8 cellular contexts compared by ENCODE assay signal in genomic region chr6:30061766-30062458, GRCh38. TPM values are rescaled to one million over a fixed set of nuclear protein-coding genes. Genes with fewer than 3 reads are reported as not detected.
A peak's percentile ranks its signal among the peaks of the same experiment; 100 is the strongest.
DNase-seq lines count a peak whose midpoint lies in the region; ATAC-seq and TF ChIP-seq lines count a peak whose summit lies in the region.

No MANE protein-coding gene starts in this region.

- TF ChIP-seq CTCF in lung (IDR thresholded peaks at IDR 0.05; ENCODE audit: control extremely low read depth, extremely low read depth): no peak

- H3K4me1 ChIP-seq in lung (ENCODE audit: control insufficient read depth in 2 of 2, insufficient read depth in 2 of 2, low read length in 2 of 2) (peaks cover 5 to 14% of the 10 kb centered on the region in 2 donors), thymus (ENCODE audit: control insufficient read depth, insufficient read depth, low read length) (peaks cover 13% of the 10 kb centered on the region)

- H3K36me3 ChIP-seq in lung (ENCODE audit: control insufficient read depth in 2 of 2, insufficient read depth in 2 of 2, low read length in 2 of 2) (peaks cover 0 to 7% of the 10 kb centered on the region in 2 donors), thymus (ENCODE audit: control insufficient read depth, insufficient read depth) (no peaks in the 10 kb centered on the region)

- WGBS in lung, 2 donors: 39 to 43% methylated on average over 15 of the region's 15 CpGs
- 47% methylated on average over 15 of the region's 15 CpGs for WGBS in thymus

- no peaks in the 10 kb centered on the region for H3K9me3 Mint-ChIP-seq in dendritic cell treated with granulocyte-macrophage colony-stimulating factor and Interleukin-4, amounts not matched to agents 40 ng/mL and 50 ng/mL, for 4 days

- no peaks in the 10 kb centered on the region for H3K27me3 ChIP-seq in lung (ENCODE audit: control insufficient read depth, insufficient read depth)
- H3K27me3 ChIP-seq in thymus (ENCODE audit: control insufficient read depth, insufficient read depth): no peaks in the 10 kb centered on the region

- H3K36me3 Mint-ChIP-seq in dendritic cell treated with granulocyte-macrophage colony-stimulating factor and Interleukin-4, amounts not matched to agents 40 ng/mL and 50 ng/mL, for 4 days (ENCODE audit: low read depth): peaks cover 31% of the 10 kb centered on the region

- ATAC-seq in Right ventricle myocardium inferior (peak; percentile 5), HG03045 (IDR thresholded peaks at IDR 0.05; ENCODE audit: unreplicated experiment) (peak; percentile 17), lung (ENCODE audit: insufficient read depth, low FRiP score) (peak; percentile 17)

- DNase-seq in Right ventricle myocardium inferior (ENCODE audit: missing footprints) (no peak), cardiac septum (ENCODE audit: low spot score) (no peak), SK-MEL-5 (ENCODE audit: low read depth, low spot score) (peak; percentile 22), lung (ENCODE audit: low spot score) (no peak), retina (no peak)

- H3K9me3 ChIP-seq in lung (ENCODE audit: control insufficient read depth in 2 of 2, insufficient read depth in 1 of 2, low read length in 1 of 2): no peaks in the 10 kb centered on the region
- no peaks in the 10 kb centered on the region for H3K9me3 ChIP-seq in thymus (ENCODE audit: control insufficient read depth)

- intact Hi-C loops in Right ventricle myocardium inferior (cut with DNase I) (loop anchor here (2.0 kb wide), 1 partner anchor 85 kb away; no protein-coding TSS in a partner anchor), cardiac septum (cut with DNase I) (no loop called here)
- intact Hi-C loops in dendritic cell treated with granulocyte-macrophage colony-stimulating factor and Interleukin-4, amounts not matched to agents 40 ng/mL and 50 ng/mL, for 4 days (cut with micrococcal nuclease): loop anchor here (2.0 to 10.0 kb wide), 2 partner anchors 41 to 117 kb away; partner anchors contain the start of gene HLA-A

- peaks cover 35% of the 10 kb centered on the region for H3K4me1 Mint-ChIP-seq in dendritic cell treated with granulocyte-macrophage colony-stimulating factor and Interleukin-4, amounts not matched to agents 40 ng/mL and 50 ng/mL, for 4 days (ENCODE audit: low read depth)

- peak overlapping the region; percentile 75 for H3K4me3 ChIP-seq in lung
- peak overlapping the region; percentile 74 for H3K4me3 ChIP-seq in thymus (ENCODE audit: low read length)

- peak overlapping the region; percentile 94 to 95 for H3K27ac ChIP-seq in lung (ENCODE audit: low read depth in 1 of 2, low read length in 1 of 2)
- peak overlapping the region; percentile 95 for H3K27ac ChIP-seq in thymus (ENCODE audit: low read depth)

- H3K27ac Mint-ChIP-seq in dendritic cell treated with granulocyte-macrophage colony-stimulating factor and Interleukin-4, amounts not matched to agents 40 ng/mL and 50 ng/mL, for 4 days: peak overlapping the region; percentile 97

- H3K27me3 Mint-ChIP-seq in dendritic cell treated with granulocyte-macrophage colony-stimulating factor and Interleukin-4, amounts not matched to agents 40 ng/mL and 50 ng/mL, for 4 days: no peaks in the 10 kb centered on the region

- peak overlapping the region; percentile 97 for H3K4me3 Mint-ChIP-seq in dendritic cell treated with granulocyte-macrophage colony-stimulating factor and Interleukin-4, amounts not matched to agents 40 ng/mL and 50 ng/mL, for 4 days

- in situ Hi-C loops in SK-MEL-5 (cut with HindIII; ENCODE audit: low pct_unique_long_range_greater_than_20kb, low sequenced_read_pairs): no loop called here

RNA-seq across cellular contexts. Expression of gene POLR1H, which starts 0.8 kb away (rescaled TPM):
- total RNA-seq in Right ventricle myocardium inferior (13.1 TPM), cardiac septum (15.5 TPM), lung (10 to 100 TPM; 18.2 to 24.0 TPM)
- 27.9 and 32.4 TPM in 2 replicates for total RNA-seq in SK-MEL-5 (2014; rRNA removed; shearing (Covaris generic))
- polyA plus RNA-seq in SK-MEL-5 (2015; cell fraction: cytosol; rRNA removed): 18.0 and 26.4 TPM in 2 replicates
- polyA plus RNA-seq in SK-MEL-5 (2015; cell fraction: nucleus; rRNA removed): 30.2 and 36.8 TPM in 2 replicates
- polyA plus RNA-seq in lung (10 to 100 TPM; 53.2 to 55.5 TPM), thymus (91.0 TPM)

RNA-seq across cellular contexts. Expression of gene PPP1R11, which starts 5.1 kb away (rescaled TPM):
- total RNA-seq in Right ventricle myocardium inferior (44.3 TPM), cardiac septum (41.4 TPM), lung (10 to 100 TPM; 29.2 to 56.9 TPM)
- total RNA-seq in SK-MEL-5 (2014; rRNA removed; shearing (Covaris generic)): 51.5 and 51.6 TPM in 2 replicates
- 51.6 and 54.2 TPM in 2 replicates for polyA plus RNA-seq in SK-MEL-5 (2015; cell fraction: cytosol; rRNA removed)
- polyA plus RNA-seq in SK-MEL-5 (2015; cell fraction: nucleus; rRNA removed): 38.6 and 45.1 TPM in 2 replicates
- polyA plus RNA-seq in lung (10 to 100 TPM; 54.7 to 81.7 TPM), thymus (50.5 TPM)

RNA-seq across cellular contexts. Expression of gene RNF39, which starts 13.7 kb away (rescaled TPM):
- total RNA-seq in Right ventricle myocardium inferior: not detected
- total RNA-seq in cardiac septum: not detected
- total RNA-seq in SK-MEL-5 (2014; rRNA removed; shearing (Covaris generic)): not detected in 2 replicates
- not detected in 2 replicates for polyA plus RNA-seq in SK-MEL-5 (2015; cell fraction: cytosol; rRNA removed)
- polyA plus RNA-seq in SK-MEL-5 (2015; cell fraction: nucleus; rRNA removed): not detected in 2 replicates
- 1 to 10 TPM in 1 of 2 donors, not detected in 1; 2.3 TPM for total RNA-seq in lung
- 1 to 10 TPM; 1.0 to 1.3 TPM for polyA plus RNA-seq in lung
- 2.0 TPM for polyA plus RNA-seq in thymus

RNA-seq across cellular contexts. Expression of gene TRIM31, which starts 51.0 kb away (rescaled TPM):
- total RNA-seq in Right ventricle myocardium inferior (not detected), cardiac septum (not detected), lung (under 1 TPM in 1 of 2 donors, not detected in 1; 0.31 TPM)
- total RNA-seq in SK-MEL-5 (2014; rRNA removed; shearing (Covaris generic)): not detected in 2 replicates
- not detected in 2 replicates for polyA plus RNA-seq in SK-MEL-5 (2015; cell fraction: cytosol; rRNA removed)
- not detected in 2 replicates for polyA plus RNA-seq in SK-MEL-5 (2015; cell fraction: nucleus; rRNA removed)
- polyA plus RNA-seq in lung (1 to 10 TPM in 1 of 2 donors, under 1 TPM in 1; 0.30 to 1.4 TPM), thymus (1.4 TPM)
